ENCODE assay signal across 17 cellular contexts in the genomic region with DNA sequence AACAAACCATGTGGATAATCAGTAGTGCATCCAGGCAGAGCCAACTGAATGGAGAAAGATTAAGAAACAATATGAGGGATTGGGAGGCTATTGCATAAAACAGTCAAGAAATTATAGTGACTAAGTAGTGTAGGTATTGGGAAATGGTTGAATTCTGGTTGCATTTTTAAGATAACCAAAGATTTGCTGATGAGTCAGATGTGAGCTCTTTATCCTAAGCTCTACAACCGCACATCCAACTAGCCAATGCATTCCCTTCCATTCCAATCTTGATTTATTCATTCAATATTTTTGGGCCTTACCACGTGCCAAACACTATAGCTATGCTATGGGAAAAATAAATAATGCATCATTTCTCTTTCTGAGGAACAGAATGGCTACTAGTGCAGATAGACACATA.
A peak's percentile ranks its signal among the peaks of the same experiment; 100 is the strongest.
DNase-seq lines count a peak whose midpoint lies in the region; ATAC-seq and TF ChIP-seq lines count a peak whose summit lies in the region.
"Had no signal": no experiment of that assay in that cellular context is flagged by ENCODE, and none has a peak within 500 bp of the region (broad histone marks: within the 10 kb centered on the region; RNA-seq: fewer than 3 reads in every experiment).

No MANE protein-coding gene starts in this region.

- no peak overlapping the region for H3K27ac ChIP-seq in PC-3 (ENCODE audit: low read length)

- H2AFZ ChIP-seq in PC-3 (ENCODE audit: low read length): no peak overlapping the region

- H3K36me3 Mint-ChIP-seq in activated naive CD8-positive, alpha-beta T cell treated with anti-CD3 and anti-CD28 coated beads, Interleukin-2, amount 50 U/mL, for 24 hours (ENCODE audit: low read depth): no peaks in the 10 kb centered on the region

- H3K27ac Mint-ChIP-seq in activated naive CD8-positive, alpha-beta T cell treated with anti-CD3 and anti-CD28 coated beads, Interleukin-2, amount 50 U/mL, for 24 hours: no peak overlapping the region
- H3K27ac Mint-ChIP-seq: activated CD4-positive, alpha-beta memory T cell treated with anti-CD3 and anti-CD28 coated beads, Interleukin-2, amount 10 ng/mL, durations not matched to agents 7 days and 5 days; CD4-positive, alpha-beta T cell had no signal

- H3K4me3 Mint-ChIP-seq in activated naive CD8-positive, alpha-beta T cell treated with anti-CD3 and anti-CD28 coated beads, Interleukin-2, amount 50 U/mL, for 24 hours: no peak overlapping the region
- H3K4me3 Mint-ChIP-seq: activated CD4-positive, alpha-beta memory T cell treated with anti-CD3 and anti-CD28 coated beads, Interleukin-2, amount 10 ng/mL, durations not matched to agents 7 days and 5 days; CD4-positive, alpha-beta T cell had no signal

- no peaks in the 10 kb centered on the region for H3K36me3 ChIP-seq in PC-3 (ENCODE audit: low read depth, low read length)

- DNase-seq in EH (ENCODE audit: low read depth) (peak; percentile 92), PC-3 (peak; percentile 80), renal cortical epithelial cell (ENCODE audit: low read depth) (peak; percentile 50), DMS53 treated with DMSO at 0.1 percent for 48 hours (lab: John Stamatoyannopoulos, UW; ENCODE audit: unreplicated experiment) (no peak), SW480 (ENCODE audit: low spot score) (no peak)
- no peak for DNase-seq in effector CD4-positive, alpha-beta T cell
- no peak for DNase-seq in activated naive CD8-positive, alpha-beta T cell treated with anti-CD3 and anti-CD28 coated beads, Interleukin-2, amount 50 U/mL, for 24 hours
- DNase-seq: activated CD4-positive, alpha-beta memory T cell treated with anti-CD3 and anti-CD28 coated beads, Interleukin-2, amount 10 ng/mL, durations not matched to agents 7 days and 5 days; aorta; CD4-positive, alpha-beta T cell; effector memory CD4-positive, alpha-beta T cell; head of caudate nucleus; left colon; NCI-H1417 treated with DMSO at 0.1 percent for 48 hours; NCI-H2227 treated with DMSO at 0.1 percent for 48 hours had no signal

- no peaks in the 10 kb centered on the region for H3K27me3 Mint-ChIP-seq in activated naive CD8-positive, alpha-beta T cell treated with anti-CD3 and anti-CD28 coated beads, Interleukin-2, amount 50 U/mL, for 24 hours
- H3K27me3 Mint-ChIP-seq: activated CD4-positive, alpha-beta memory T cell treated with anti-CD3 and anti-CD28 coated beads, Interleukin-2, amount 10 ng/mL, durations not matched to agents 7 days and 5 days; CD4-positive, alpha-beta T cell had no signal

- no peaks in the 10 kb centered on the region for H3K4me1 Mint-ChIP-seq in activated naive CD8-positive, alpha-beta T cell treated with anti-CD3 and anti-CD28 coated beads, Interleukin-2, amount 50 U/mL, for 24 hours
- H3K4me1 Mint-ChIP-seq: activated CD4-positive, alpha-beta memory T cell treated with anti-CD3 and anti-CD28 coated beads, Interleukin-2, amount 10 ng/mL, durations not matched to agents 7 days and 5 days had no signal

- no peaks in the 10 kb centered on the region for H3K9me3 ChIP-seq in PC-3 (ENCODE audit: low read length)

- H3K4me2 ChIP-seq in PC-3 (ENCODE audit: low read length): no peak overlapping the region

- CTCF ChIA-PET in PC-3 (lab: Charles Lee): no interaction called here

- H3K27me3 ChIP-seq in PC-3 (ENCODE audit: low read length): no peaks in the 10 kb centered on the region

- POLR2A ChIA-PET in PC-3 (lab: Charles Lee; ENCODE audit: unreplicated experiment): interaction anchor here (0.6 kb wide), 1 partner anchor 1531 kb away, joined by 29 read pairs; no protein-coding TSS in a partner anchor

- no peak for ATAC-seq in PC-3
- peak; percentile 43 for ATAC-seq in esophagus mucosa
- ATAC-seq in activated naive CD8-positive, alpha-beta T cell treated with anti-CD3 and anti-CD28 coated beads, Interleukin-2, amount 50 U/mL, for 24 hours: no peak
- ATAC-seq: K562, left colon had no signal

- BruUV-seq in PC-3 (replicated peaks; lab: Mats Ljungman, UMichigan): no TSS peak

- H3F3A ChIP-seq in PC-3 (ENCODE audit: low read length, unreplicated experiment): no peaks in the 10 kb centered on the region

- no peaks in the 10 kb centered on the region for H3K9me2 ChIP-seq in PC-3 (replicated peaks; ENCODE audit: low read length)

- H4K20me1 ChIP-seq in PC-3 (ENCODE audit: low read length): no peaks in the 10 kb centered on the region

- peaks cover 3% of the 10 kb centered on the region for H3K9me3 Mint-ChIP-seq in activated naive CD8-positive, alpha-beta T cell treated with anti-CD3 and anti-CD28 coated beads, Interleukin-2, amount 50 U/mL, for 24 hours
- H3K9me3 Mint-ChIP-seq: activated CD4-positive, alpha-beta memory T cell treated with anti-CD3 and anti-CD28 coated beads, Interleukin-2, amount 10 ng/mL, durations not matched to agents 7 days and 5 days; CD4-positive, alpha-beta T cell had no signal

- intact Hi-C loops in PC-3 (cut with micrococcal nuclease): no loop called here

- H3K79me2 ChIP-seq in PC-3 (ENCODE audit: low read length): no peaks in the 10 kb centered on the region

- H3K9ac ChIP-seq in PC-3 (ENCODE audit: low read length): no peak overlapping the region

- H3K4me3 ChIP-seq in PC-3 (ENCODE audit: low read length): no peak overlapping the region
- H3K4me3 ChIP-seq: K562 had no signal

- peaks cover 5% of the 10 kb centered on the region; the same call in 1 of the 2 replicates for H3K4me1 ChIP-seq in PC-3 (ENCODE audit: insufficient read depth, low read length)

- no peak for TF ChIP-seq CTCF in PC-3 (conservative IDR thresholded peaks at IDR 0.05; ENCODE audit: low read depth, low read length)

Comparison
In these comparisons a context has a peak if more than half of its experiments do, and no peak if none do; other contexts are left out.
1. DNase-seq: peak in EH (single experiment), PC-3 (single experiment) and renal cortical epithelial cell (single experiment); none in effector CD4-positive, alpha-beta T cell (single experiment), activated naive CD8-positive, alpha-beta T cell treated with anti-CD3 and anti-CD28 coated beads, Interleukin-2, amount 50 U/mL, for 24 hours (single experiment), DMS53 treated with DMSO at 0.1 percent for 48 hours (single experiment) and SW480 (single experiment).